8 cellular contexts compared by ENCODE assay signal in genomic region chr14:75709207-75709812, GRCh38. TPM values are rescaled to one million over a fixed set of nuclear protein-coding genes. Genes with fewer than 3 reads are reported as not detected.
DNase-seq lines count a peak whose midpoint lies in the region; TF ChIP-seq lines count a peak whose summit lies in the region.

No MANE protein-coding gene starts in this region.

- POLR2A ChIA-PET in BJ (lab: Charles Lee) (interaction anchor here (0.6 kb wide), 1 partner anchor 96 kb away, joined by 3 read pairs; no protein-coding TSS in a partner anchor), HEK293 (lab: Yijun Ruan, JAX) (interaction anchor here (1.0 to 2.2 kb wide), 4 partner anchors 49 to 273 kb away, joined by 3 to 7 read pairs (median 6); partner anchors contain the start of genes ERG28, TGFB3 and TTLL5)

- H3K4me1 ChIP-seq in HEK293 (ENCODE audit: control insufficient read depth, insufficient read depth, low read length) (peaks cover 10% of the 10 kb centered on the region), liver (ENCODE audit: control insufficient read depth in 4 of 4, insufficient read depth in 4 of 4, low read length in 3 of 4) (peaks cover 2 to 8% (median 4%) of the 10 kb centered on the region in 4 donors)

- H3K4me3 ChIP-seq in BJ (ENCODE audit: low read depth, low read length) (no peak overlapping the region), HEK293 (ENCODE audit: low read depth, low read length) (no peak overlapping the region), coronary artery (no peak overlapping the region), liver (ENCODE audit: low read depth in 1 of 3, low read length in 3 of 3) (no peak overlapping the region)

- no peaks in the 10 kb centered on the region for H3K9me3 ChIP-seq in HEK293 (ENCODE audit: control insufficient read depth, insufficient read depth, low read depth, low read length)
- H3K9me3 ChIP-seq in liver (ENCODE audit: control insufficient read depth in 4 of 4, low read length in 3 of 4): no peaks in the 10 kb centered on the region

- 60% methylated on average over 10 of the region's 10 CpGs for WGBS in liver

- TF ChIP-seq RAD21 in liver (IDR thresholded peaks at IDR 0.05): peak; percentile 88 to 89

- CTCF ChIA-PET in BJ (lab: Yijun Ruan, JAX): interaction anchor here (0.8 to 8.4 kb wide), 41 partner anchors 9 to 936 kb away, joined by 3 to 296 read pairs (median 4); partner anchors contain the start of genes IFT43 and TGFB3
- CTCF ChIA-PET in HEK293 (lab: Yijun Ruan, JAX): interaction anchor here (0.5 to 6.4 kb wide), 49 partner anchors 8 to 1967 kb away, joined by 3 to 259 read pairs (median 4); partner anchors contain the start of genes FLVCR2, IFT43 and TGFB3

- no peak overlapping the region for H3K27ac ChIP-seq in HEK293 (ENCODE audit: extremely low read depth, low read depth, low read length)
- no peak overlapping the region for H3K27ac ChIP-seq in coronary artery
- no peak overlapping the region for H3K27ac ChIP-seq in liver (ENCODE audit: low read depth in 1 of 2, low read length in 2 of 2)

- H3K27me3 ChIP-seq in BJ (ENCODE audit: control insufficient read depth, insufficient read depth, low read length): no peaks in the 10 kb centered on the region
- H3K27me3 ChIP-seq in liver (ENCODE audit: control insufficient read depth in 4 of 4, insufficient read depth in 4 of 4, low read length in 3 of 4): no peaks in the 10 kb centered on the region

- no peak overlapping the region for H3K9ac ChIP-seq in liver (ENCODE audit: low read depth in 1 of 2, low read length in 2 of 2)

- TF ChIP-seq CTCF in BJ (IDR thresholded peaks at IDR 0.05; ENCODE audit: insufficient read depth, low read depth, low read length) (peak; percentile 78), HEK293 (tag by site-specific recombination; IDR thresholded peaks at IDR 0.05) (no peak), coronary artery (IDR thresholded peaks at IDR 0.05) (peak; percentile 42), liver (IDR thresholded peaks at IDR 0.05; ENCODE audit: low read depth, low read length, missing input control) (peak; percentile 85)

- DNase-seq in BJ (ENCODE audit: low read depth): peak; percentile 20
- DNase-seq in NCI-H460 (ENCODE audit: extremely low read depth, low read depth): peak; percentile 72
- DNase-seq in activated CD4-positive, alpha-beta T cell treated with anti-CD3 and anti-CD28 coated beads for 48 hours: peak; percentile 74
- no peak for DNase-seq in coronary artery (ENCODE audit: low spot score)
- DNase-seq in stimulated activated CD4-positive, alpha-beta T cell treated with anti-CD3 and anti-CD28 coated beads, TNF-alpha, amount 100 ng/mL, for 4 hours (ENCODE audit: low read depth in 3 of 3): peak; percentile 18 to 25 (median 20)
- DNase-seq in cortex of kidney (lab: John Stamatoyannopoulos, UW): no peak

- H3K36me3 ChIP-seq in BJ (ENCODE audit: control insufficient read depth, insufficient read depth, low read length) (no peaks in the 10 kb centered on the region; the same call in 1 of the 2 replicates), HEK293 (ENCODE audit: control insufficient read depth in 2 of 2, insufficient read depth in 1 of 2, low read length in 2 of 2) (peaks cover 11 to 14% of the 10 kb centered on the region in 2 experiments), liver (ENCODE audit: control insufficient read depth in 4 of 4, insufficient read depth in 3 of 4, low read depth in 1 of 4, low read length in 3 of 4) (peaks cover 0 to 5% (median 2%) of the 10 kb centered on the region in 4 donors)

TF ChIP-seq in HEK293, 187 proteins besides CTCF, POLR2A, EP300 and RAD21 (continues in another document):
- TF ChIP-seq ZNF585B (tag by site-specific recombination; IDR thresholded peaks at IDR 0.05): no peak
- TF ChIP-seq ZBTB17 (tag by site-specific recombination; IDR thresholded peaks at IDR 0.05): no peak
- TF ChIP-seq ZNF660 (tag by site-specific recombination; IDR thresholded peaks at IDR 0.05): peak; percentile 25; the same call in 1 of the 2 replicates
- no peak for TF ChIP-seq PATZ1 (tag by site-specific recombination; IDR thresholded peaks at IDR 0.05)
- TF ChIP-seq ZSCAN5A (tag by site-specific recombination; IDR thresholded peaks at IDR 0.05): no peak
- no peak for TF ChIP-seq ZNF548 (tag by site-specific recombination; IDR thresholded peaks at IDR 0.05)
- no peak for TF ChIP-seq YY2 (tag by site-specific recombination; IDR thresholded peaks at IDR 0.05)

TF ChIP-seq in liver, 16 proteins besides CTCF, POLR2A, EP300 and RAD21:
- TF ChIP-seq FOXA2 (IDR thresholded peaks at IDR 0.05) (no peak), ZBTB33 (IDR thresholded peaks at IDR 0.05) (no peak), YY1 (IDR thresholded peaks at IDR 0.05) (no peak), SP1 (IDR thresholded peaks at IDR 0.05) (no peak), FOXA1 (IDR thresholded peaks at IDR 0.05) (no peak), EGR1 (IDR thresholded peaks at IDR 0.05; ENCODE audit: low read depth in 2 of 2) (no peak), HNF4A (conservative IDR thresholded peaks at IDR 0.05) (no peak), HNF4G (IDR thresholded peaks at IDR 0.05) (no peak), MAX (IDR thresholded peaks at IDR 0.05) (no peak), NR2F2 (IDR thresholded peaks at IDR 0.05) (no peak), GABPA (IDR thresholded peaks at IDR 0.05 in 1 of 2, conservative IDR thresholded peaks at IDR 0.05 in 1 of 2) (no peak), ATF3 (IDR thresholded peaks at IDR 0.05) (no peak), JUND (IDR thresholded peaks at IDR 0.05) (no peak), RXRA (IDR thresholded peaks at IDR 0.05) (no peak)

RNA-seq across cellular contexts. Expression of gene TTLL5, which starts 48.3 kb away (rescaled TPM):
- polyA plus RNA-seq in BJ (2011; rRNA removed) (9.9 and 12.3 TPM in 2 replicates), liver (1 to 10 TPM; 4.3 to 5.7 TPM)
- polyA minus RNA-seq in BJ (2011; rRNA and poly(A)+ RNA removed): 14.0 and 18.4 TPM in 2 replicates
- 15.2 and 16.2 TPM in 2 replicates for total RNA-seq in NCI-H460 (2014; rRNA removed; shearing (Covaris generic))
- polyA plus RNA-seq in NCI-H460 (2014; cell fraction: nucleus; rRNA removed): 23.2 and 29.4 TPM in 2 replicates
- 10 to 100 TPM; 14.0 to 14.2 TPM for total RNA-seq in liver

RNA-seq across cellular contexts. Expression of gene ERG28, which starts 48.6 kb away (rescaled TPM):
- polyA plus RNA-seq in BJ (2011; rRNA removed) (22.9 and 23.7 TPM in 2 replicates), liver (10 to 100 TPM; 40.9 to 43.5 TPM)
- polyA minus RNA-seq in BJ (2011; rRNA and poly(A)+ RNA removed): 2.6 and 5.5 TPM in 2 replicates
- total RNA-seq in NCI-H460 (2014; rRNA removed; shearing (Covaris generic)): 12.2 and 12.6 TPM in 2 replicates
- 12.8 and 13.1 TPM in 2 replicates for polyA plus RNA-seq in NCI-H460 (2014; cell fraction: nucleus; rRNA removed)
- 10 to 100 TPM; 17.1 to 17.6 TPM for total RNA-seq in liver

Comparison
In these comparisons a context has a peak if more than half of its experiments do, and no peak if none do; other contexts are left out.
1. DNase-seq: peak in BJ (single experiment), NCI-H460 (single experiment), activated CD4-positive, alpha-beta T cell treated with anti-CD3 and anti-CD28 coated beads for 48 hours (single experiment) and stimulated activated CD4-positive, alpha-beta T cell treated with anti-CD3 and anti-CD28 coated beads, TNF-alpha, amount 100 ng/mL, for 4 hours (3 of 3); none in coronary artery (single experiment) and cortex of kidney (single experiment).